Comparison of ENCODE assay signal across 8 cellular contexts in the genomic region with DNA sequence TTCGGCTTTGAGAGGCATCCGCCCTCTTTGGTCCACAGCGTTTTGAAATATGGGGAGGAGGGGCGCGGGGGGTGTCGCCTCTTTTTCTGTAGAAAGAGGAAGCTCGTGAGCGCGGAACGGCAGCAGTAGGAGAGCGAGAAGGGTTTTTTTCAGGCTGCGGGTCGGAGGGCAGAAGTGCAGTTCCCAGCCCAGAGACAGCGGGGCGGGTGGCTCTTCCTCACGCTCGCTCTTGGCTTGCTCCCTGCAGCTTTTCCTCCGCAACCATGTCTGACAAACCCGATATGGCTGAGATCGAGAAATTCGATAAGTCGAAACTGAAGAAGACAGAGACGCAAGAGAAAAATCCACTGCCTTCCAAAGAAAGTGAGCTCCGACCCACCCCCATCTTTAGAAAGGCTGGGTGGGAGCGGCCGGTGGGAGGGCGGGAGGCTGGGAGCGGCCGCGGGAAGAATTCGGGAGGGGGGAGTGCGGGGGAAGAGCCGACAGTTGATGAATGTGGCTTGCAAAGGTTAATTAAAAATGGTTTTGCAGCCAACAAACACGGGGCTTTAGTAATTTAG. TPM values are rescaled to one million over a fixed set of nuclear protein-coding genes. Genes with fewer than 3 reads are reported as not detected.
DNase-seq lines count a peak whose midpoint lies in the region; ATAC-seq and TF ChIP-seq lines count a peak whose summit lies in the region.

No MANE protein-coding gene starts in this region.

- ATAC-seq in left lobe of liver = peak; percentile 59

- H3K4me3 ChIP-seq in HUES48 (ENCODE audit: low read depth, low read length) (peak overlapping the region; percentile 94), colonic mucosa (peak overlapping the region; percentile 61), subcutaneous abdominal adipose tissue (ENCODE audit: low read depth in 1 of 5, low read length in 5 of 5) (peak overlapping the region; percentile 82 to 94 (median 92))

- H3K4me1 ChIP-seq in HUES48 (ENCODE audit: control insufficient read depth, insufficient read depth, low read length) (peaks cover 54% of the 10 kb centered on the region), colonic mucosa (no peaks in the 10 kb centered on the region), subcutaneous abdominal adipose tissue (ENCODE audit: control insufficient read depth in 5 of 5, insufficient read depth in 5 of 5, low read length in 5 of 5) (peaks cover 7 to 44% (median 13%) of the 10 kb centered on the region in 5 donors)

- H3K9ac ChIP-seq in HUES48 (ENCODE audit: low read depth, low read length) = peak overlapping the region; percentile 95
- peak overlapping the region; percentile 85 to 92 for H3K9ac ChIP-seq in colonic mucosa (ENCODE audit: low read depth in 2 of 2, low read length in 2 of 2)
- peak overlapping the region in 4 of 5 donors; percentile 86 to 93 (median 87) for H3K9ac ChIP-seq in subcutaneous abdominal adipose tissue (ENCODE audit: low read length in 5 of 5)

- H3K27me3 ChIP-seq in HUES48 (ENCODE audit: control insufficient read depth, insufficient read depth, low read length) (no peaks in the 10 kb centered on the region), colonic mucosa (no peaks in the 10 kb centered on the region), subcutaneous abdominal adipose tissue (ENCODE audit: control insufficient read depth in 5 of 5, insufficient read depth in 4 of 5, low read length in 5 of 5) (peaks cover 0 to 3% (median 0%) of the 10 kb centered on the region in 5 donors)

- H3K9me3 ChIP-seq in HUES48 (ENCODE audit: control insufficient read depth, insufficient read depth, low read length) (no peaks in the 10 kb centered on the region), colonic mucosa (no peaks in the 10 kb centered on the region), subcutaneous abdominal adipose tissue (ENCODE audit: control insufficient read depth in 5 of 5, low read length in 5 of 5) (peaks cover 0 to 3% (median 0%) of the 10 kb centered on the region in 5 donors)

- H3K36me3 ChIP-seq in HUES48 (ENCODE audit: control insufficient read depth, insufficient read depth, low read length) = peaks cover 18% of the 10 kb centered on the region
- H3K36me3 ChIP-seq in colonic mucosa = no peaks in the 10 kb centered on the region
- peaks cover 0 to 5% (median 0%) of the 10 kb centered on the region in 5 donors for H3K36me3 ChIP-seq in subcutaneous abdominal adipose tissue (ENCODE audit: control insufficient read depth in 5 of 5, insufficient read depth in 5 of 5, low read length in 5 of 5)

- H3K27ac ChIP-seq in HUES48 (ENCODE audit: low read depth, low read length) (peak overlapping the region; percentile 92), colonic mucosa (peak overlapping the region; percentile 92), subcutaneous abdominal adipose tissue (ENCODE audit: low read depth, low read length) (peak overlapping the region; percentile 87)

- DNase-seq in C1 segment of cervical spinal cord (lab: John Stamatoyannopoulos, UW) (peak in 10 of 14 donors; percentile 0 to 49 (median 16)), SKM-1 (lab: John Stamatoyannopoulos, UW; ENCODE audit: unreplicated experiment) (peak; percentile 12), colonic mucosa (peak; percentile 61), left lobe of liver (ENCODE audit: low spot score) (no peak), GM20000 (ENCODE audit: low spot score) (no peak)
- DNase-seq in stimulated activated CD4-positive, alpha-beta T cell treated with anti-CD3 and anti-CD28 coated beads, Interleukin-2, amount 100 ng/mL, for 48 hours = no peak

- intact Hi-C loops in colonic mucosa (cut with DNase I) = loop anchor here (10.0 kb wide), 1 partner anchor 109 kb away; no protein-coding TSS in a partner anchor

- TF ChIP-seq CTCF in colonic mucosa (IDR thresholded peaks at IDR 0.05) = no peak
- TF ChIP-seq CTCF in GM20000 (IDR thresholded peaks at IDR 0.05; ENCODE audit: extremely low read depth, missing control alignments) = no peak

RNA-seq across cellular contexts. Expression of a gene that starts 1.2 kb away (rescaled TPM):
- total RNA-seq in colonic mucosa (1,000 to 10,000 TPM; 3,844 to 4,288 TPM), left lobe of liver (442 TPM)

Comparison
In these comparisons a context has a peak if more than half of its experiments do, and no peak if none do; other contexts are left out.
1. DNase-seq: peak in C1 segment of cervical spinal cord (10 of 14), SKM-1 (single experiment) and colonic mucosa (single experiment); none in left lobe of liver (single experiment), GM20000 (single experiment) and stimulated activated CD4-positive, alpha-beta T cell treated with anti-CD3 and anti-CD28 coated beads, Interleukin-2, amount 100 ng/mL, for 48 hours (0 of 2).
2. Peak in every context shown above with its lines, with median percentiles within 50 percentile points of each other: H3K27ac ChIP-seq, H3K4me3 ChIP-seq and H3K9ac ChIP-seq.